Comparison of ENCODE assay signal across 8 cellular contexts in the genomic region with DNA sequence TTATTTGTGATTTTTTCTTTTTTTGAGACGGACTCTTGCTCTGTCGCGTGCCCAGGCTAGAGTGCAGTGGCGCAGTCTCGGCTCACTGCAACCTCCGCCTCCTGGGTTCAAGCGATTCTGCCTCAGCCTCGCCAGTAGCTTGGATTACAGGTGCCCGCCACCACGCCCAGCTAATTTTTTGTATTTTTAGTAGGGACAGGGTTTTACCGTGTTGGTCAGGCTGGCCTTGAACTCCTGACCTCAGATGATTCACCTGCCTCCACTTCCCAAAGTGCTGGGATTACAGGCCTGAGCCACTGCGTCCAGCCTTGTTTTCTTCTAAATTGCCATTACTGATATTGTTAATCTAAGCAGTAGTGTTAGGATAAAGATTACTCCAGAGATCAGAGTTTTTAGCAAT. TPM values are rescaled to one million over a fixed set of nuclear protein-coding genes. Genes with fewer than 3 reads are reported as not detected.
A peak's percentile ranks its signal among the peaks of the same experiment; 100 is the strongest.
DNase-seq lines count a peak whose midpoint lies in the region; ATAC-seq and TF ChIP-seq lines count a peak whose summit lies in the region.
"Not testable (repeated sequence)": the region's sequence is repeated elsewhere in the genome, so short reads cannot be mapped to it uniquely, and the experiment has no call there.

No MANE protein-coding gene starts in this region.

- POLR2A ChIA-PET in Caco-2 (lab: Charles Lee); activated CD4-positive, alpha-beta T cell treated with anti-CD3 and anti-CD28 coated beads, Interleukin-2, amount 10 ng/mL, durations not matched to agents 7 days and 5 days (lab: Charles Lee): not testable (repeated sequence)
- POLR2A ChIA-PET in MCF 10A (lab: Yijun Ruan, JAX): interaction anchor here (1.0 to 3.9 kb wide), 4 partner anchors 9 to 37 kb away, joined by 3 to 43 read pairs (median 11); no protein-coding TSS in a partner anchor

- H4K12ac ChIP-seq in trophoblast cell (ENCODE audit: low read depth, low read length): not testable (repeated sequence)

- H3K9me3 ChIP-seq in Caco-2; Loucy (ENCODE audit: insufficient read depth, low read depth, low read length); lung (ENCODE audit: control insufficient read depth in 2 of 2, insufficient read depth in 1 of 2, low read length in 1 of 2); trophoblast cell (ENCODE audit: insufficient read depth, low read depth, low read length); tibial artery: not testable (repeated sequence)

- H3K27ac Mint-ChIP-seq in Caco-2 (ENCODE audit: unreplicated experiment); activated CD4-positive, alpha-beta T cell treated with anti-CD3 and anti-CD28 coated beads, Interleukin-2, amount 10 ng/mL, durations not matched to agents 7 days and 5 days: not testable (repeated sequence)
- H3K27ac Mint-ChIP-seq in MCF 10A (ENCODE audit: low read depth, unreplicated experiment): peak overlapping the region; percentile 37

- H3K9me3 Mint-ChIP-seq in Caco-2 (ENCODE audit: unreplicated experiment); activated CD4-positive, alpha-beta T cell treated with anti-CD3 and anti-CD28 coated beads, Interleukin-2, amount 10 ng/mL, durations not matched to agents 7 days and 5 days; MCF 10A (ENCODE audit: unreplicated experiment): not testable (repeated sequence)

- peak overlapping the region; percentile 71 for H3K4ac ChIP-seq in trophoblast cell (ENCODE audit: low read depth, low read length)

- H3K27me3 ChIP-seq in Caco-2 (replicated peaks; ENCODE audit: control insufficient read depth, insufficient read depth, low read length); Loucy (ENCODE audit: insufficient read depth, low read length, poor library complexity, severe bottlenecking); lung (ENCODE audit: control insufficient read depth, insufficient read depth); trophoblast cell (ENCODE audit: insufficient read depth, low read length); tibial artery: not testable (repeated sequence)

- H3K4me3 Mint-ChIP-seq in Caco-2 (ENCODE audit: unreplicated experiment) (peak overlapping the region; percentile 56), MCF 10A (ENCODE audit: unreplicated experiment) (peak overlapping the region; percentile 97)
- H3K4me3 Mint-ChIP-seq in activated CD4-positive, alpha-beta T cell treated with anti-CD3 and anti-CD28 coated beads, Interleukin-2, amount 10 ng/mL, durations not matched to agents 7 days and 5 days: peak overlapping the region; percentile 99

- H3K4me1 ChIP-seq in Caco-2; trophoblast cell (ENCODE audit: control insufficient read depth in 1 of 2, insufficient read depth in 2 of 2, low read length in 2 of 2): not testable (repeated sequence)
- H3K4me1 ChIP-seq in Loucy (ENCODE audit: insufficient read depth, low read length, poor library complexity, severe bottlenecking) (peaks cover 38% of the 10 kb centered on the region), lung (ENCODE audit: control insufficient read depth in 2 of 2, insufficient read depth in 2 of 2, low read length in 2 of 2) (peaks cover 16 to 21% of the 10 kb centered on the region in 2 donors), tibial artery (peaks cover 0 to 74% (median 43%) of the 10 kb centered on the region in 4 donors)

- peaks cover 14% of the 10 kb centered on the region for H3K79me1 ChIP-seq in trophoblast cell (ENCODE audit: low read length)

- not testable (repeated sequence) for H3K4me1 Mint-ChIP-seq in Caco-2 (ENCODE audit: low read depth, unreplicated experiment)
- H3K4me1 Mint-ChIP-seq in activated CD4-positive, alpha-beta T cell treated with anti-CD3 and anti-CD28 coated beads, Interleukin-2, amount 10 ng/mL, durations not matched to agents 7 days and 5 days: peaks cover 48% of the 10 kb centered on the region
- H3K4me1 Mint-ChIP-seq in MCF 10A (ENCODE audit: insufficient read depth, unreplicated experiment): peaks cover 18% of the 10 kb centered on the region

- H3F3A ChIP-seq in Loucy (ENCODE audit: low read depth): not testable (repeated sequence)

- H4K20me1 ChIP-seq in Loucy (ENCODE audit: insufficient read depth, low read length, poor library complexity, severe bottlenecking): peaks cover 91% of the 10 kb centered on the region

- not testable (repeated sequence) for H3K9me2 ChIP-seq in Loucy (replicated peaks; ENCODE audit: low read depth, low read length)

- not testable (repeated sequence) for H3K18ac ChIP-seq in trophoblast cell (ENCODE audit: low read length)

- H3K23ac ChIP-seq in trophoblast cell (ENCODE audit: low read length): not testable (repeated sequence)

- DNase-seq in Caco-2; activated CD4-positive, alpha-beta T cell treated with anti-CD3 and anti-CD28 coated beads, Interleukin-2, amount 10 ng/mL, durations not matched to agents 7 days and 5 days; MCF 10A (ENCODE audit: unreplicated experiment); fibroblast of mammary gland (ENCODE audit: low read depth); lung (ENCODE audit: low spot score); trophoblast cell; tibial artery: not testable (repeated sequence)

- H2BK120ac ChIP-seq in trophoblast cell (ENCODE audit: insufficient read depth, low read length, poor library complexity): not testable (repeated sequence)

- WGBS in lung, 2 donors: 55 to 76% methylated on average over 12 of the region's 12 CpGs
- WGBS in trophoblast cell (ENCODE audit: extremely low coverage, insufficient coverage, insufficient read length): no CpG with 5 or more reads among the region's 12 CpGs

- BruUV-seq in Caco-2 (replicated peaks; lab: Mats Ljungman, UMichigan); MCF 10A (replicated peaks; lab: Mats Ljungman, UMichigan): not testable (repeated sequence)

- H2BK12ac ChIP-seq in trophoblast cell (ENCODE audit: low read length): not testable (repeated sequence)

- H2AK5ac ChIP-seq in trophoblast cell (ENCODE audit: low read length): not testable (repeated sequence)

- CTCF ChIA-PET in Caco-2 (lab: Charles Lee); activated CD4-positive, alpha-beta T cell treated with anti-CD3 and anti-CD28 coated beads, Interleukin-2, amount 10 ng/mL, durations not matched to agents 7 days and 5 days (lab: Charles Lee); MCF 10A (lab: Yijun Ruan, JAX): not testable (repeated sequence)

- not testable (repeated sequence) for H2BK5ac ChIP-seq in trophoblast cell (ENCODE audit: low read depth, low read length, poor library complexity)

- not testable (repeated sequence) for ATAC-seq in lung (ENCODE audit: insufficient read depth, low FRiP score)

- H3K36me3 Mint-ChIP-seq in Caco-2 (ENCODE audit: insufficient read depth, unreplicated experiment) (peaks cover 88% of the 10 kb centered on the region), MCF 10A (ENCODE audit: insufficient read depth, unreplicated experiment) (peaks cover 75% of the 10 kb centered on the region)
- peaks cover 65% of the 10 kb centered on the region for H3K36me3 Mint-ChIP-seq in activated CD4-positive, alpha-beta T cell treated with anti-CD3 and anti-CD28 coated beads, Interleukin-2, amount 10 ng/mL, durations not matched to agents 7 days and 5 days (ENCODE audit: low read depth)

- H4K91ac ChIP-seq in trophoblast cell (ENCODE audit: low read depth, low read length): not testable (repeated sequence)

- not testable (repeated sequence) for H2AFZ ChIP-seq in Loucy (ENCODE audit: low read length); trophoblast cell (ENCODE audit: insufficient read depth, low read length, poor library complexity)

- H3K4me3 ChIP-seq in Caco-2 (ENCODE audit: low read depth, low read length); trophoblast cell (ENCODE audit: low read depth, low read length): not testable (repeated sequence)
- H3K4me3 ChIP-seq in Loucy (ENCODE audit: low read length, poor library complexity, severe bottlenecking) (peak overlapping the region; percentile 96), fibroblast of mammary gland (ENCODE audit: control insufficient read depth, low read depth, low read length) (peak overlapping the region; percentile 92), lung (peak overlapping the region; percentile 34), tibial artery (peak overlapping the region; percentile 73 to 89)

- H3K36me3 ChIP-seq in Caco-2 (ENCODE audit: control insufficient read depth, insufficient read depth, low read length); Loucy (ENCODE audit: insufficient read depth, low read length); lung (ENCODE audit: control insufficient read depth in 2 of 2, insufficient read depth in 2 of 2, low read length in 2 of 2); trophoblast cell (ENCODE audit: control insufficient read depth in 1 of 2, insufficient read depth in 2 of 2, low read length in 2 of 2); tibial artery: not testable (repeated sequence)

- not testable (repeated sequence) for H3K27me3 Mint-ChIP-seq in Caco-2 (ENCODE audit: insufficient read depth, unreplicated experiment); activated CD4-positive, alpha-beta T cell treated with anti-CD3 and anti-CD28 coated beads, Interleukin-2, amount 10 ng/mL, durations not matched to agents 7 days and 5 days; MCF 10A (ENCODE audit: insufficient read depth, unreplicated experiment)

- H3K14ac ChIP-seq in trophoblast cell (ENCODE audit: low read length): not testable (repeated sequence)

- H3K79me2 ChIP-seq in Loucy (ENCODE audit: insufficient read depth, low read length) (peaks cover 94% of the 10 kb centered on the region), trophoblast cell (ENCODE audit: control insufficient read depth, insufficient read depth, low read length, poor library complexity) (peaks cover 49% of the 10 kb centered on the region)

- not testable (repeated sequence) for TF ChIP-seq CTCF in Caco-2 (IDR thresholded peaks at IDR 0.05; ENCODE audit: insufficient read depth in 1 of 2, low read depth in 1 of 2, low read length in 1 of 2, severe bottlenecking in 1 of 2, unreplicated experiment in 1 of 2); Loucy (conservative IDR thresholded peaks at IDR 0.05; ENCODE audit: low read length); MCF 10A (IDR thresholded peaks at IDR 0.05; ENCODE audit: unreplicated experiment); fibroblast of mammary gland (conservative IDR thresholded peaks at IDR 0.05; ENCODE audit: control insufficient read depth, insufficient read depth, low read depth, low read length); lung (IDR thresholded peaks at IDR 0.05; ENCODE audit: control extremely low read depth, extremely low read depth); tibial artery (IDR thresholded peaks at IDR 0.05)

- H3K4me2 ChIP-seq in Loucy (ENCODE audit: low read depth, low read length, poor library complexity, severe bottlenecking) (peak overlapping the region; percentile 92), trophoblast cell (ENCODE audit: low read length) (peak overlapping the region; percentile 30)

- intact Hi-C loops in Caco-2 (cut with micrococcal nuclease; ENCODE audit: unreplicated experiment); MCF 10A (cut with micrococcal nuclease); tibial artery (cut with DNase I; ENCODE audit: low total_unique reads): not testable (repeated sequence)

- not testable (repeated sequence) for H4K8ac ChIP-seq in trophoblast cell (ENCODE audit: low read depth, low read length)

- not testable (repeated sequence) for H3K27ac ChIP-seq in lung (ENCODE audit: low read depth in 1 of 2, low read length in 1 of 2); trophoblast cell (ENCODE audit: low read depth, low read length)
- peak overlapping the region in 1 of 2 donors; percentile 95 for H3K27ac ChIP-seq in tibial artery

- peak overlapping the region; percentile 99 for H3K9ac ChIP-seq in Loucy (ENCODE audit: low read depth, low read length, poor library complexity, severe bottlenecking)
- not testable (repeated sequence) for H3K9ac ChIP-seq in trophoblast cell (ENCODE audit: low read length)

RNA-seq across cellular contexts. Expression of gene GPBP1, which starts 4.4 kb away (rescaled TPM):
- total RNA-seq in Caco-2 (2022): 100 and 117 TPM in 2 replicates
- 100 to 1,000 TPM in 1 of 2 experiments, 10 to 100 TPM in 1; 86.4 to 104 TPM for total RNA-seq in activated CD4-positive, alpha-beta T cell treated with anti-CD3 and anti-CD28 coated beads, Interleukin-2, amount 10 ng/mL, durations not matched to agents 7 days and 5 days
- 63.6 and 66.5 TPM in 2 replicates for total RNA-seq in MCF 10A (2022)
- total RNA-seq in lung: 100 to 1,000 TPM in 1 of 2 donors, 10 to 100 TPM in 1; 49.6 to 159 TPM
- 10 to 100 TPM; 42.6 to 49.3 TPM for polyA plus RNA-seq in lung
- polyA plus RNA-seq in trophoblast cell (2013): 92.5 and 97.5 TPM in 2 replicates
